Comparison of ENCODE assay signal across 10 cellular contexts in genomic region chr13:113545455-113545930, GRCh38. TPM values are rescaled to one million over a fixed set of nuclear protein-coding genes. Genes with fewer than 3 reads are reported as not detected.
DNase-seq lines count a peak whose midpoint lies in the region; ATAC-seq and TF ChIP-seq lines count a peak whose summit lies in the region.
"Had no signal": no experiment of that assay in that cellular context is flagged by ENCODE, and none has a peak within 500 bp of the region (broad histone marks: within the 10 kb centered on the region; RNA-seq: fewer than 3 reads in every experiment).

No MANE protein-coding gene starts in this region.

- H3K9ac ChIP-seq in BLaER1: no peak overlapping the region

- peaks cover 46% of the 10 kb centered on the region; the same call in 1 of the 2 replicates for H4K20me1 ChIP-seq in BLaER1
- peaks cover 53% of the 10 kb centered on the region for H4K20me1 ChIP-seq in osteoblast (ENCODE audit: insufficient read depth, low read length)

- H2AFZ ChIP-seq in osteoblast (ENCODE audit: low read length): no peak overlapping the region

- H3K4me2 ChIP-seq in BLaER1: no peak overlapping the region
- peak overlapping the region; percentile 20 for H3K4me2 ChIP-seq in osteoblast (ENCODE audit: insufficient read depth, low read length)

- no peak for TF ChIP-seq EP300 in gastroesophageal sphincter (IDR thresholded peaks at IDR 0.05)

- 27% methylated on average over 3 of the region's 5 CpGs; no CpG with 5 or more reads in 1 of the 2 donors for WGBS in gastroesophageal sphincter (ENCODE audit: low coverage in 1 of 2), 2 donors
- WGBS in prostate gland: 58% methylated on average over 5 of the region's 5 CpGs

- peaks cover 38% of the 10 kb centered on the region for H3K4me1 ChIP-seq in BLaER1
- H3K4me1 ChIP-seq in RWPE2 (ENCODE audit: insufficient read depth, poor library complexity, severe bottlenecking): peaks cover 5% of the 10 kb centered on the region
- H3K4me1 ChIP-seq in gastroesophageal sphincter: peaks cover 0 to 47% (median 14%) of the 10 kb centered on the region in 3 donors
- peaks cover 9% of the 10 kb centered on the region for H3K4me1 ChIP-seq in osteoblast (ENCODE audit: insufficient read depth, low read length)
- H3K4me1 ChIP-seq in prostate gland (replicated peaks): no peaks in the 10 kb centered on the region

- ATAC-seq in RWPE2 (ENCODE audit: low read depth) (peak; percentile 51), gastroesophageal sphincter (no peak), HG02798 (IDR thresholded peaks at IDR 0.05; ENCODE audit: poor library complexity, unreplicated experiment) (no peak), HG03442 (IDR thresholded peaks at IDR 0.05; ENCODE audit: unreplicated experiment) (no peak)
- ATAC-seq: naive thymus-derived CD4-positive, alpha-beta T cell had no signal

- TF ChIP-seq POLR2A in gastroesophageal sphincter (IDR thresholded peaks at IDR 0.05) (no peak), prostate gland (IDR thresholded peaks at IDR 0.05) (no peak)

- TF ChIP-seq CTCF in RWPE2 (IDR thresholded peaks at IDR 0.05; ENCODE audit: poor library complexity, severe bottlenecking) (no peak), gastroesophageal sphincter (IDR thresholded peaks at IDR 0.05) (no peak), osteoblast (IDR thresholded peaks at IDR 0.05; ENCODE audit: extremely low read depth, low read depth, low read length) (no peak), prostate gland (IDR thresholded peaks at IDR 0.05) (no peak)

- H3K4me3 ChIP-seq in BLaER1 (no peak overlapping the region), RWPE2 (ENCODE audit: severe bottlenecking) (no peak overlapping the region), gastroesophageal sphincter (peak overlapping the region in 1 of 2 donors; percentile 19), osteoblast (ENCODE audit: insufficient read depth, low read length) (no peak overlapping the region), prostate gland (no peak overlapping the region)

- peaks cover 77% of the 10 kb centered on the region for H3K79me2 ChIP-seq in osteoblast (ENCODE audit: insufficient read depth, low read length)

- H3K36me3 ChIP-seq in BLaER1 (peaks cover 58% of the 10 kb centered on the region), RWPE2 (ENCODE audit: low read depth) (peaks cover 33% of the 10 kb centered on the region), gastroesophageal sphincter (peaks cover 0 to 42% of the 10 kb centered on the region in 2 donors), osteoblast (ENCODE audit: insufficient read depth, low read length) (peaks cover 36% of the 10 kb centered on the region), prostate gland (no peaks in the 10 kb centered on the region)

- H3K27me3 ChIP-seq in BLaER1: no peaks in the 10 kb centered on the region
- no peaks in the 10 kb centered on the region for H3K27me3 ChIP-seq in RWPE2 (ENCODE audit: insufficient read depth, poor library complexity, severe bottlenecking)
- H3K27me3 ChIP-seq in gastroesophageal sphincter: no peaks in the 10 kb centered on the region
- H3K27me3 ChIP-seq in osteoblast (ENCODE audit: insufficient read depth, low read length): no peaks in the 10 kb centered on the region
- no peaks in the 10 kb centered on the region for H3K27me3 ChIP-seq in prostate gland (replicated peaks; ENCODE audit: insufficient read depth)
- H3K27me3 ChIP-seq: esophagus squamous epithelium had no signal

- H3K27ac ChIP-seq in BLaER1 (peak overlapping the region; percentile 18), RWPE2 (ENCODE audit: poor library complexity, severe bottlenecking) (no peak overlapping the region), gastroesophageal sphincter (peak overlapping the region in 3 of 4 donors; percentile 61 to 78 (median 69)), osteoblast (ENCODE audit: low read depth, low read length) (no peak overlapping the region), prostate gland (no peak overlapping the region)

- intact Hi-C loops in prostate gland (cut with DNase I): no loop called here

- DNase-seq in RWPE2 (ENCODE audit: low spot score) (peak; percentile 55), osteoblast (ENCODE audit: insufficient read length, low spot score, missing footprints) (peak; percentile 91), NCI-H187 treated with DMSO at 0.1 percent for 48 hours (lab: John Stamatoyannopoulos, UW) (no peak), prostate gland (ENCODE audit: low spot score) (no peak)
- DNase-seq: esophagus squamous epithelium; naive thymus-derived CD4-positive, alpha-beta T cell had no signal

- H3K9me3 ChIP-seq in BLaER1 (peaks cover 18% of the 10 kb centered on the region), RWPE2 (ENCODE audit: severe bottlenecking) (no peaks in the 10 kb centered on the region), gastroesophageal sphincter (no peaks in the 10 kb centered on the region), osteoblast (ENCODE audit: low read depth, low read length) (no peaks in the 10 kb centered on the region), prostate gland (no peaks in the 10 kb centered on the region)
- H3K9me3 ChIP-seq: esophagus squamous epithelium had no signal

RNA-seq across cellular contexts. Expression of gene TFDP1, which starts 39.1 kb away (rescaled TPM):
- 10 to 100 TPM; 21.9 to 49.0 (median 29.2) TPM for total RNA-seq in gastroesophageal sphincter
- total RNA-seq in osteoblast: 48.6 and 56.8 TPM in 2 replicates
- total RNA-seq in prostate gland: 10 to 100 TPM; 50.1 to 62.4 TPM

RNA-seq across cellular contexts. Expression of gene DCUN1D2, which starts 55.0 kb away (rescaled TPM):
- total RNA-seq in gastroesophageal sphincter (10 to 100 TPM; 12.3 to 20.2 (median 17.3) TPM), osteoblast (12.1 and 14.8 TPM in 2 replicates), prostate gland (10 to 100 TPM; 11.0 to 48.0 TPM)

Comparison
In these comparisons a context has a peak if more than half of its experiments do, and no peak if none do; other contexts are left out.
1. H3K27ac ChIP-seq: peak in BLaER1 (single experiment) and gastroesophageal sphincter (3 of 4); none in RWPE2 (single experiment), osteoblast (single experiment) and prostate gland (0 of 2).
2. DNase-seq: peak in RWPE2 (single experiment) and osteoblast (single experiment); none in NCI-H187 treated with DMSO at 0.1 percent for 48 hours (single experiment) and prostate gland (single experiment).